Comparison of ENCODE assay signal across 16 cellular contexts in genomic region chr10:79191951-79192676, GRCh38.
DNase-seq lines count a peak whose midpoint lies in the region; ATAC-seq and TF ChIP-seq lines count a peak whose summit lies in the region.
"Had no signal": no experiment of that assay in that cellular context is flagged by ENCODE, and none has a peak within 500 bp of the region (broad histone marks: within the 10 kb centered on the region; RNA-seq: fewer than 3 reads in every experiment).

No MANE protein-coding gene starts in this region.

- peaks cover 71% of the 10 kb centered on the region for H3K79me2 ChIP-seq in SK-N-SH (ENCODE audit: insufficient read depth)

- intact Hi-C loops in left lung (cut with DNase I) = loop anchor here (5.0 to 10.0 kb wide), 3 partner anchors 115 to 1147 kb away; no protein-coding TSS in a partner anchor

- H3K36me3 ChIP-seq in SK-N-SH (replicated peaks in 1 of 2; ENCODE audit: control insufficient read depth in 1 of 2, insufficient read depth in 2 of 2, low read length in 1 of 2) = peaks cover 13 to 25% of the 10 kb centered on the region in 2 experiments
- peaks cover 0 to 6% of the 10 kb centered on the region in 2 donors for H3K36me3 ChIP-seq in left lung

- no peaks in the 10 kb centered on the region for H3K9me2 ChIP-seq in SK-N-SH

- peaks cover 15% of the 10 kb centered on the region for H3F3A ChIP-seq in SK-N-SH (replicated peaks; ENCODE audit: insufficient read depth)

- H2AFZ ChIP-seq in SK-N-SH (ENCODE audit: low read depth) = no peak overlapping the region

- no peak for TF ChIP-seq RAD21 in SK-N-SH (IDR thresholded peaks at IDR 0.05; ENCODE audit: low read length)

- no peak for DNase-seq in SK-N-SH
- DNase-seq in RPMI8226 = peak; percentile 27
- DNase-seq in left lung = no peak
- no peak for DNase-seq in substantia nigra (lab: John Stamatoyannopoulos, UW)
- DNase-seq in NK-92 (lab: John Stamatoyannopoulos, UW; ENCODE audit: unreplicated experiment) = no peak
- no peak for DNase-seq in NOMO-1 treated with DMSO at 0.1 percent for 48 hours (lab: John Stamatoyannopoulos, UW; ENCODE audit: unreplicated experiment)
- DNase-seq: activated CD8-positive, alpha-beta memory T cell treated with anti-CD3 and anti-CD28 coated beads, Interleukin-2, amount 10 ng/mL, durations not matched to agents 7 days and 5 days; activated naive CD8-positive, alpha-beta T cell treated with anti-CD3 and anti-CD28 coated beads, Interleukin-2, amount 10 ng/mL, durations not matched to agents 7 days and 5 days; Caco-2; NCI-H1417; NCI-H510A treated with DMSO at 0.1 percent for 48 hours; SHP77 treated with DMSO at 0.1 percent for 48 hours had no signal

- CTCF ChIA-PET in SK-N-SH (lab: Yijun Ruan, JAX) = interaction anchor here (0.7 to 7.1 kb wide), 8 partner anchors 10 to 1163 kb away, joined by 3 to 136 read pairs (median 4); partner anchors contain the start of gene POLR3A

- H3K4me2 ChIP-seq in SK-N-SH = peak overlapping the region; percentile 8
- H3K4me2 ChIP-seq: smooth muscle cell had no signal

- WGBS in SK-N-SH (ENCODE audit: low lambda C conversion rate) = 57% methylated on average over 4 of the region's 4 CpGs

- no peak overlapping the region; the same call in 1 of the 2 replicates for H3K9ac ChIP-seq in SK-N-SH

- no peak for TF ChIP-seq EP300 in SK-N-SH (IDR thresholded peaks at IDR 0.05; ENCODE audit: borderline replicate concordance in 1 of 2, low read depth in 1 of 2, low read length in 1 of 2)

- H3K4me1 ChIP-seq in SK-N-SH (ENCODE audit: control insufficient read depth in 1 of 2, insufficient read depth in 2 of 2, low read depth in 1 of 2, low read length in 1 of 2) (peaks cover 37 to 97% of the 10 kb centered on the region in 2 experiments), left lung (peaks cover 27 to 68% of the 10 kb centered on the region in 2 donors)

- H3K27ac ChIP-seq in SK-N-SH (ENCODE audit: low read depth in 2 of 2, low read length in 1 of 2) (peak overlapping the region; percentile 66 to 93), left lung (peak overlapping the region; percentile 1 to 51), substantia nigra (ENCODE audit: low read depth, low read length, poor library complexity, severe bottlenecking) (peak overlapping the region; percentile 10)

- peaks cover 28% of the 10 kb centered on the region for H4K20me1 ChIP-seq in SK-N-SH (ENCODE audit: insufficient read depth)

- TF ChIP-seq CTCF in SK-N-SH (IDR thresholded peaks at IDR 0.05) (no peak), left lung (IDR thresholded peaks at IDR 0.05) (no peak)

- H3K4me3 ChIP-seq in SK-N-SH (ENCODE audit: low read depth in 2 of 2, low read length in 1 of 2) = no peak overlapping the region
- no peak overlapping the region for H3K4me3 ChIP-seq in left lung
- H3K4me3 ChIP-seq: smooth muscle cell had no signal

- H3K9me3 ChIP-seq in SK-N-SH (no peaks in the 10 kb centered on the region), left lung (no peaks in the 10 kb centered on the region)
- H3K9me3 ChIP-seq: Caco-2 had no signal

- ATAC-seq in SK-N-SH treated with all-trans-retinoic acid at 6 μM for 48 hours = no peak
- ATAC-seq in left lung = no peak
- no peak for ATAC-seq in GM19395 (IDR thresholded peaks at IDR 0.05; ENCODE audit: unreplicated experiment)
- ATAC-seq: activated CD8-positive, alpha-beta memory T cell treated with anti-CD3 and anti-CD28 coated beads, Interleukin-2, amount 10 ng/mL, durations not matched to agents 7 days and 5 days; natural killer cell treated with Interleukin-12 subunit alpha and Interleukin-12 subunit beta and Interleukin-15 and Interleukin-18, amount 100 ng/mL, for 72 hours had no signal

- no peaks in the 10 kb centered on the region for H3K27me3 ChIP-seq in SK-N-SH (ENCODE audit: insufficient read depth)
- no peaks in the 10 kb centered on the region for H3K27me3 ChIP-seq in left lung

- POLR2A ChIA-PET in SK-N-SH (lab: Yijun Ruan, JAX) = interaction anchor here (1.0 kb wide), 1 partner anchor 63 kb away, joined by 3 read pairs; no protein-coding TSS in a partner anchor

TF ChIP-seq in SK-N-SH, 30 proteins besides CTCF, POLR2A, EP300 and RAD21:
- TF ChIP-seq, protein P1, sequence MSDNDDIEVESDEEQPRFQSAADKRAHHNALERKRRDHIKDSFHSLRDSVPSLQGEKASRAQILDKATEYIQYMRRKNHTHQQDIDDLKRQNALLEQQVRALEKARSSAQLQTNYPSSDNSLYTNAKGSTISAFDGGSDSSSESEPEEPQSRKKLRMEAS (IDR thresholded peaks at IDR 0.05; ENCODE audit: low read depth) = peak; percentile 15; the same call in 1 of the 2 replicates
- TF ChIP-seq RXRA (IDR thresholded peaks at IDR 0.05; ENCODE audit: borderline replicate concordance, low read depth) (peak; percentile 72; the same call in 1 of the 2 replicates), NFIC (IDR thresholded peaks at IDR 0.05; ENCODE audit: borderline replicate concordance) (peak; percentile 55), YY1 (IDR thresholded peaks at IDR 0.05; ENCODE audit: low read depth) (no peak)

TF ChIP-seq in SK-N-SH treated with all-trans-retinoic acid at 6 μM for 48 hours, 23 proteins besides CTCF, POLR2A, EP300 and RAD21 (continues in another document):
- TF ChIP-seq RARB (CRISPR knock-in tag; IDR thresholded peaks at IDR 0.05) = no peak
- TF ChIP-seq, protein P2, sequence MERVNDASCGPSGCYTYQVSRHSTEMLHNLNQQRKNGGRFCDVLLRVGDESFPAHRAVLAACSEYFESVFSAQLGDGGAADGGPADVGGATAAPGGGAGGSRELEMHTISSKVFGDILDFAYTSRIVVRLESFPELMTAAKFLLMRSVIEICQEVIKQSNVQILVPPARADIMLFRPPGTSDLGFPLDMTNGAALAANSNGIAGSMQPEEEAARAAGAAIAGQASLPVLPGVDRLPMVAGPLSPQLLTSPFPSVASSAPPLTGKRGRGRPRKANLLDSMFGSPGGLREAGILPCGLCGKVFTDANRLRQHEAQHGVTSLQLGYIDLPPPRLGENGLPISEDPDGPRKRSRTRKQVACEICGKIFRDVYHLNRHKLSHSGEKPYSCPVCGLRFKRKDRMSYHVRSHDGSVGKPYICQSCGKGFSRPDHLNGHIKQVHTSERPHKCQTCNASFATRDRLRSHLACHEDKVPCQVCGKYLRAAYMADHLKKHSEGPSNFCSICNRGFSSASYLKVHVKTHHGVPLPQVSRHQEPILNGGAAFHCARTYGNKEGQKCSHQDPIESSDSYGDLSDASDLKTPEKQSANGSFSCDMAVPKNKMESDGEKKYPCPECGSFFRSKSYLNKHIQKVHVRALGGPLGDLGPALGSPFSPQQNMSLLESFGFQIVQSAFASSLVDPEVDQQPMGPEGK (CRISPR knock-in tag; IDR thresholded peaks at IDR 0.05; ENCODE audit: borderline replicate concordance) = no peak
- TF ChIP-seq TCF4 (CRISPR knock-in tag; IDR thresholded peaks at IDR 0.05; ENCODE audit: borderline replicate concordance) = no peak
- no peak for TF ChIP-seq ZC3H10 (CRISPR knock-in tag; IDR thresholded peaks at IDR 0.05)
- no peak for TF ChIP-seq CSRNP3 (CRISPR knock-in tag; IDR thresholded peaks at IDR 0.05)
- no peak for TF ChIP-seq PPARA (CRISPR knock-in tag; IDR thresholded peaks at IDR 0.05; ENCODE audit: borderline replicate concordance)
- no peak for TF ChIP-seq GLIS3 (CRISPR knock-in tag; IDR thresholded peaks at IDR 0.05)
- TF ChIP-seq TOX (CRISPR knock-in tag; IDR thresholded peaks at IDR 0.05; ENCODE audit: borderline replicate concordance) = no peak
- TF ChIP-seq ESRRG (CRISPR knock-in tag; IDR thresholded peaks at IDR 0.05) = no peak
- TF ChIP-seq TSHZ2 (CRISPR knock-in tag; IDR thresholded peaks at IDR 0.05) = no peak
- TF ChIP-seq ZFP3 (CRISPR knock-in tag; IDR thresholded peaks at IDR 0.05) = no peak

Comparison
In these comparisons a context has a peak if more than half of its experiments do, and no peak if none do; other contexts are left out.
1. H3K27ac ChIP-seq: peak in every context shown above with its lines; median percentile 80 in SK-N-SH; 26 in left lung; 10 in substantia nigra.